In the genomic region with DNA sequence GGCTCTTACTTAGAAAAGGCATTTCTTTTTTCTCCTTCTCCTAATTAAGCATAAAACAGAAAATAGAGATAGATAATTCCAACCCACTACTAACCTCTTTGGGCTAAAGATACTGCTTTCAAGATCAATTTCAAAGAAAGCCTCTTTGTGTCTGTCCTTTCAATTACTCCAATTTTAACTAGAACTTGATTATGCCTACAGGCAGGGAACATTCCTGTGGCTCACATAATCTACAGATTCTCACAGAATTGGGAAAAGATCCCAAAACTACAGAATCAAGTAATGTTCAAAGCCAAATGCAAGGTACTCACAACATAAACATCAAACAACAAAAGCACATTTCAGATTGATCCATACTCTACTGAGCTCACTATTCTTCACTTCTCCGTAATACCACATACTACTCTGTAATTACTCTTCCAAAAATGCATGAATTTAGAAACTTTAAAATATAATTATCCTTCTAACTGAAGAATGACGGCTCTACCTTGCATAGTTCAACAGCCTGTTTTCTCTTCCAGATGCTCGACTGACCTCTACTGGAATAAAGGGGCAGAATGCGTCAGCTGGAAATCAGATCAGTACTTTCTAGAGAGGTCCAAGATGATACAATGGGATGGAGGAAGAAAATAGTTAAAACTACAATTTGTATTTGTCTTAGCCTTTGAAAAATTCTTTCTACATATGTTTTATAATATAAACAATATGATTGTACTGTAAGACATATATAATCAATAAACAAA, we compare ENCODE assay signal across 13 cellular contexts. TPM values are rescaled to one million over a fixed set of nuclear protein-coding genes. Genes with fewer than 3 reads are reported as not detected.
DNase-seq lines count a peak whose midpoint lies in the region; ATAC-seq, FAIRE-seq and TF ChIP-seq lines count a peak whose summit lies in the region.
"Had no signal": no experiment of that assay in that cellular context is flagged by ENCODE, and none has a peak within 500 bp of the region (broad histone marks: within the 10 kb centered on the region; RNA-seq: fewer than 3 reads in every experiment).

No MANE protein-coding gene starts in this region.

- CTCF ChIA-PET in A549 (lab: Yijun Ruan, JAX), result no interaction called here
- CTCF ChIA-PET in GM10248 (lab: Yijun Ruan, JAX), result interaction anchor here (1.5 to 3.6 kb wide), 3 partner anchors 15 to 62 kb away, joined by 3 to 11 read pairs (median 8); no protein-coding TSS in a partner anchor

- no peak overlapping the region for H3K4me2 ChIP-seq in A549

- peak in 1 of 2 experiments; percentile 36; a peak in 3 of 5 replicates for TF ChIP-seq RAD21 in A549 (conservative IDR thresholded peaks at IDR 0.05 in 1 of 2, IDR thresholded peaks at IDR 0.05 in 1 of 2)

- no peak for TF ChIP-seq EP300 in A549 (IDR thresholded peaks at IDR 0.05)

- POLR2A ChIA-PET in A549 (lab: Yijun Ruan, JAX), result no interaction called here
- POLR2A ChIA-PET in GM10248 (lab: Yijun Ruan, JAX), result no interaction called here

- DNase-seq in A549 (ENCODE audit: low read depth in 1 of 2, low spot score in 1 of 2) (peak; percentile 7 to 22), GM03348 (ENCODE audit: low spot score) (peak; percentile 43), foreskin melanocyte (peak; percentile 87), GM10248 (ENCODE audit: extremely low spot score) (no peak), glomerular visceral epithelial cell (ENCODE audit: extremely low spot score) (no peak), NCI-H1417 treated with DMSO at 0.1 percent for 48 hours (lab: John Stamatoyannopoulos, UW) (no peak)
- no peak for DNase-seq in activated T-helper 2 cell treated with anti-CD3 and anti-CD28 coated beads, Interferon-gamma antibody, Interleukin-2, Interleukin-4, amounts not matched to agents 10 μg/mL and 5 μg/mL and 100 μg/mL, durations not matched to agents 14 hours and 24 hours and 36 hours (ENCODE audit: low spot score)
- DNase-seq: activated CD8-positive, alpha-beta memory T cell treated with anti-CD3 and anti-CD28 coated beads, Interleukin-2, amount 50 U/mL, for 4 hours; Calu3; naive thymus-derived CD4-positive, alpha-beta T cell; NCI-H1930; T-helper 1 cell had no signal

- no peak for ATAC-seq in A549
- ATAC-seq: naive thymus-derived CD4-positive, alpha-beta T cell had no signal

- H3K9me3 Mint-ChIP-seq in activated T-helper 2 cell treated with anti-CD3 and anti-CD28 coated beads, Interferon-gamma antibody, Interleukin-2, Interleukin-4, amounts not matched to agents 10 μg/mL and 5 μg/mL and 100 μg/mL, durations not matched to agents 14 hours and 24 hours and 36 hours, result no peaks in the 10 kb centered on the region

- no peak for FAIRE-seq in A549 (lab: Jason Lieb, UNC)

- H3K36me3 Mint-ChIP-seq in activated T-helper 2 cell treated with anti-CD3 and anti-CD28 coated beads, Interferon-gamma antibody, Interleukin-2, Interleukin-4, amounts not matched to agents 10 μg/mL and 5 μg/mL and 100 μg/mL, durations not matched to agents 14 hours and 24 hours and 36 hours (ENCODE audit: low read depth), result peaks cover 58% of the 10 kb centered on the region

- no peak overlapping the region for H3K4me3 ChIP-seq in A549
- no peak overlapping the region for H3K4me3 ChIP-seq in WI38 (ENCODE audit: low read depth, low read length)

- intact Hi-C loops in activated T-helper 2 cell treated with anti-CD3 and anti-CD28 coated beads, Interferon-gamma antibody, Interleukin-2, Interleukin-4, amounts not matched to agents 10 μg/mL and 5 μg/mL and 100 μg/mL, durations not matched to agents 14 hours and 24 hours and 36 hours (cut with micrococcal nuclease), result no loop called here

- H3K4me1 Mint-ChIP-seq in activated T-helper 2 cell treated with anti-CD3 and anti-CD28 coated beads, Interferon-gamma antibody, Interleukin-2, Interleukin-4, amounts not matched to agents 10 μg/mL and 5 μg/mL and 100 μg/mL, durations not matched to agents 14 hours and 24 hours and 36 hours (ENCODE audit: low read depth), result peaks cover 27% of the 10 kb centered on the region

- H3K4me3 Mint-ChIP-seq in activated T-helper 2 cell treated with anti-CD3 and anti-CD28 coated beads, Interferon-gamma antibody, Interleukin-2, Interleukin-4, amounts not matched to agents 10 μg/mL and 5 μg/mL and 100 μg/mL, durations not matched to agents 14 hours and 24 hours and 36 hours (ENCODE audit: low read depth), result no peak overlapping the region

- H3K27ac Mint-ChIP-seq in activated T-helper 2 cell treated with anti-CD3 and anti-CD28 coated beads, Interferon-gamma antibody, Interleukin-2, Interleukin-4, amounts not matched to agents 10 μg/mL and 5 μg/mL and 100 μg/mL, durations not matched to agents 14 hours and 24 hours and 36 hours, result no peak overlapping the region

- no peak for TF ChIP-seq POLR2A in A549 (IDR thresholded peaks at IDR 0.05; ENCODE audit: low read length)

- TF ChIP-seq CTCF in A549 (IDR thresholded peaks at IDR 0.05) (peak; percentile 33), WI38 (IDR thresholded peaks at IDR 0.05; ENCODE audit: low read depth, low read length) (0 out of 2 replicates have a peak, but pooled peaks have one; percentile 9), GM10248 (IDR thresholded peaks at IDR 0.05; ENCODE audit: control extremely low read depth, extremely low read depth, low read depth, missing control alignments) (no peak)

- no peak overlapping the region for H3K27ac ChIP-seq in A549

- H3K4me1 ChIP-seq in A549, result peaks cover 3% of the 10 kb centered on the region; the same call in 1 of the 3 replicates

- WGBS in A549 (ENCODE audit: missing lambda C conversion rate), result 66% methylated on average over 4 of the region's 4 CpGs

- H3K27me3 Mint-ChIP-seq in activated T-helper 2 cell treated with anti-CD3 and anti-CD28 coated beads, Interferon-gamma antibody, Interleukin-2, Interleukin-4, amounts not matched to agents 10 μg/mL and 5 μg/mL and 100 μg/mL, durations not matched to agents 14 hours and 24 hours and 36 hours (ENCODE audit: low read depth), result no peaks in the 10 kb centered on the region
- H3K27me3 Mint-ChIP-seq: naive thymus-derived CD4-positive, alpha-beta T cell had no signal

- no peaks in the 10 kb centered on the region for H3K9me3 ChIP-seq in A549

TF ChIP-seq in A549, 52 proteins besides CTCF, POLR2A, EP300 and RAD21:
- TF ChIP-seq HDAC2 (IDR thresholded peaks at IDR 0.05) (no peak), POLR2AphosphoS2 (conservative IDR thresholded peaks at IDR 0.05; ENCODE audit: low read length) (no peak), PBX3 (IDR thresholded peaks at IDR 0.05) (no peak), RCOR1 (IDR thresholded peaks at IDR 0.05; ENCODE audit: low read depth, low read length) (no peak), NPAS2 (CRISPR knock-in tag; IDR thresholded peaks at IDR 0.05; ENCODE audit: borderline replicate concordance) (no peak), PHF8 (IDR thresholded peaks at IDR 0.05; ENCODE audit: borderline replicate concordance, low read depth) (no peak), CHD2 (IDR thresholded peaks at IDR 0.05; ENCODE audit: low read length, partially characterized antibody) (no peak), RNF2 (IDR thresholded peaks at IDR 0.05; ENCODE audit: borderline replicate concordance, low read depth) (no peak), FOXS1 (CRISPR knock-in tag; IDR thresholded peaks at IDR 0.05) (no peak), TP53 (CRISPR knock-in tag; IDR thresholded peaks at IDR 0.05) (no peak)
- TF ChIP-seq, protein P1, sequence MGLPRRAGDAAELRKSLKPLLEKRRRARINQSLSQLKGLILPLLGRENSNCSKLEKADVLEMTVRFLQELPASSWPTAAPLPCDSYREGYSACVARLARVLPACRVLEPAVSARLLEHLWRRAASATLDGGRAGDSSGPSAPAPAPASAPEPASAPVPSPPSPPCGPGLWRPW (IDR thresholded peaks at IDR 0.05), result no peak

RNA-seq across cellular contexts. Expression of gene MTERF1, which starts 3.9 kb away (rescaled TPM):
- polyA plus RNA-seq in A549 (2011; rRNA removed) (16.4 and 20.1 TPM in 2 replicates), A549 (2017; fragmentation: RNase III; extraction: RNeasy Plus Mini Kit Qiagen cat#74134 plus additional on column Dnase treatment) (12.8 to 14.4 TPM (median 14.4 TPM) in 3 replicates)
- 3.9 and 4.3 TPM in 2 replicates for polyA plus RNA-seq in A549 (2012; cell fraction: cytosol; rRNA removed)
- polyA plus RNA-seq in A549 (2012; cell fraction: nucleus; rRNA removed), result 2.4 and 2.5 TPM in 2 replicates
- polyA minus RNA-seq in A549 (2011; rRNA and poly(A)+ RNA removed), result 4.8 and 8.7 TPM in 2 replicates
- total RNA-seq in activated T-helper 2 cell treated with anti-CD3 and anti-CD28 coated beads, Interferon-gamma antibody, Interleukin-2, Interleukin-4, amounts not matched to agents 10 μg/mL and 5 μg/mL and 100 μg/mL, durations not matched to agents 14 hours and 24 hours and 36 hours, result 16.2 and 19.9 TPM in 2 replicates

Comparison
In these comparisons a context has a peak if more than half of its experiments do, and no peak if none do; other contexts are left out.
1. DNase-seq: peak in A549 (2 of 2), GM03348 (single experiment) and foreskin melanocyte (single experiment); none in GM10248 (single experiment), activated T-helper 2 cell treated with anti-CD3 and anti-CD28 coated beads, Interferon-gamma antibody, Interleukin-2, Interleukin-4, amounts not matched to agents 10 μg/mL and 5 μg/mL and 100 μg/mL, durations not matched to agents 14 hours and 24 hours and 36 hours (single experiment), glomerular visceral epithelial cell (single experiment) and NCI-H1417 treated with DMSO at 0.1 percent for 48 hours (single experiment).